In genomic region chr2:74834234-74834805, GRCh38 we compare ENCODE assay signal across 8 cellular contexts. TPM values are rescaled to one million over a fixed set of nuclear protein-coding genes. Genes with fewer than 3 reads are reported as not detected.
DNase-seq lines count a peak whose midpoint lies in the region; ATAC-seq and TF ChIP-seq lines count a peak whose summit lies in the region.
"Not testable (repeated sequence)": the region's sequence is repeated elsewhere in the genome, so short reads cannot be mapped to it uniquely, and the experiment has no call there.

No MANE protein-coding gene starts in this region.

- H3K27ac Mint-ChIP-seq in activated CD8-positive, alpha-beta memory T cell treated with anti-CD3 and anti-CD28 coated beads, Interleukin-2, amount 10 ng/mL, durations not matched to agents 7 days and 5 days, result peak overlapping the region; percentile 91

- not testable (repeated sequence) for TF ChIP-seq CTCF in AG09309 (IDR thresholded peaks at IDR 0.05; ENCODE audit: control insufficient read depth, insufficient read depth, low read depth, low read length, missing control alignments); kidney epithelial cell (IDR thresholded peaks at IDR 0.05; ENCODE audit: insufficient read depth, low read length, poor library complexity, severe bottlenecking)

- DNase-seq in AG09309 (ENCODE audit: low read depth); kidney epithelial cell (ENCODE audit: low read depth); skeletal muscle cell (ENCODE audit: low read depth): not testable (repeated sequence)
- DNase-seq in NCI-H345 treated with DMSO at 0.1 percent for 48 hours (lab: John Stamatoyannopoulos, UW; ENCODE audit: unreplicated experiment), result peak; percentile 10
- peak; percentile 54 for DNase-seq in activated CD8-positive, alpha-beta memory T cell treated with anti-CD3 and anti-CD28 coated beads, Interleukin-2, amount 10 ng/mL, durations not matched to agents 7 days and 5 days

- H3K9ac ChIP-seq in duodenal mucosa (ENCODE audit: low read depth in 1 of 2, low read length in 2 of 2), result peak overlapping the region; percentile 32 to 36

- peaks cover 24 to 30% of the 10 kb centered on the region in 2 donors for H3K27me3 ChIP-seq in duodenal mucosa (ENCODE audit: control insufficient read depth in 1 of 2, insufficient read depth in 2 of 2, low read length in 2 of 2)
- not testable (repeated sequence) for H3K27me3 ChIP-seq in kidney epithelial cell (ENCODE audit: control insufficient read depth, insufficient read depth, low read length)

- H3K4me3 ChIP-seq in AG09309 (ENCODE audit: control insufficient read depth, low read depth, low read length) (peak overlapping the region; percentile 87), duodenal mucosa (ENCODE audit: low read depth in 1 of 2, low read length in 2 of 2) (peak overlapping the region; percentile 71 to 73), kidney epithelial cell (ENCODE audit: low read depth, low read length) (peak overlapping the region; percentile 67), skeletal muscle cell (ENCODE audit: low read depth, low read length) (peak overlapping the region; percentile 93)

- peaks cover 52% of the 10 kb centered on the region for H3K4me1 Mint-ChIP-seq in activated CD8-positive, alpha-beta memory T cell treated with anti-CD3 and anti-CD28 coated beads, Interleukin-2, amount 10 ng/mL, durations not matched to agents 7 days and 5 days

- not testable (repeated sequence) for H3K9me3 ChIP-seq in duodenal mucosa (ENCODE audit: control insufficient read depth in 1 of 2, low read length in 2 of 2)

- not testable (repeated sequence) for H3K9me3 Mint-ChIP-seq in activated CD8-positive, alpha-beta memory T cell treated with anti-CD3 and anti-CD28 coated beads, Interleukin-2, amount 10 ng/mL, durations not matched to agents 7 days and 5 days (ENCODE audit: low read depth)

- peak overlapping the region; percentile 89 for H3K4me3 Mint-ChIP-seq in activated CD8-positive, alpha-beta memory T cell treated with anti-CD3 and anti-CD28 coated beads, Interleukin-2, amount 10 ng/mL, durations not matched to agents 7 days and 5 days

- H3K27me3 Mint-ChIP-seq in activated CD8-positive, alpha-beta memory T cell treated with anti-CD3 and anti-CD28 coated beads, Interleukin-2, amount 10 ng/mL, durations not matched to agents 7 days and 5 days, result peaks cover 10% of the 10 kb centered on the region

- peak; percentile 8 for ATAC-seq in GM19397 (IDR thresholded peaks at IDR 0.05; ENCODE audit: unreplicated experiment)
- ATAC-seq in HG03045 (IDR thresholded peaks at IDR 0.05; ENCODE audit: unreplicated experiment), result peak; percentile 7
- ATAC-seq in activated CD8-positive, alpha-beta memory T cell treated with anti-CD3 and anti-CD28 coated beads, Interleukin-2, amount 10 ng/mL, durations not matched to agents 7 days and 5 days, result peak; percentile 20

- H3K4me1 ChIP-seq in duodenal mucosa (ENCODE audit: control insufficient read depth in 1 of 2, insufficient read depth in 2 of 2, low read length in 2 of 2), result peaks cover 8 to 21% of the 10 kb centered on the region in 2 donors

- not testable (repeated sequence) for H3K36me3 ChIP-seq in duodenal mucosa (ENCODE audit: control insufficient read depth in 1 of 2, insufficient read depth in 2 of 2, low read length in 2 of 2); kidney epithelial cell (ENCODE audit: control insufficient read depth, insufficient read depth, low read length)

- not testable (repeated sequence) for H3K27ac ChIP-seq in duodenal mucosa (ENCODE audit: low read depth, low read length)

- CTCF ChIA-PET in activated CD8-positive, alpha-beta memory T cell treated with anti-CD3 and anti-CD28 coated beads, Interleukin-2, amount 10 ng/mL, durations not matched to agents 7 days and 5 days (lab: Charles Lee), result interaction anchor here (1.5 to 10.7 kb wide), 6 partner anchors 9 to 144 kb away, joined by 3 to 71 read pairs (median 10); no protein-coding TSS in a partner anchor

- peaks cover 15% of the 10 kb centered on the region for H3K36me3 Mint-ChIP-seq in activated CD8-positive, alpha-beta memory T cell treated with anti-CD3 and anti-CD28 coated beads, Interleukin-2, amount 10 ng/mL, durations not matched to agents 7 days and 5 days

RNA-seq across cellular contexts. Expression of gene HK2, which starts 0.4 kb away (rescaled TPM):
- 10 to 100 TPM; 32.2 to 45.8 TPM for total RNA-seq in activated CD8-positive, alpha-beta memory T cell treated with anti-CD3 and anti-CD28 coated beads, Interleukin-2, amount 10 ng/mL, durations not matched to agents 7 days and 5 days
- 19.6 and 20.7 TPM in 2 replicates for total RNA-seq in kidney epithelial cell
